In genomic region chr17:30378797-30379302, GRCh38 we compare ENCODE assay signal across 8 cellular contexts. TPM values are rescaled to one million over a fixed set of nuclear protein-coding genes. Genes with fewer than 3 reads are reported as not detected.
DNase-seq lines count a peak whose midpoint lies in the region; ATAC-seq and TF ChIP-seq lines count a peak whose summit lies in the region.

Gene CPD (plus strand): TSS chr17:30378927. CDS start chr17:30378981, 54 bp downstream.

- no peak for TF ChIP-seq CTCF in WERI-Rb-1 (IDR thresholded peaks at IDR 0.05; ENCODE audit: low read depth, low read length)
- peak in 1 of 3 donors; percentile 7 for TF ChIP-seq CTCF in breast epithelium (IDR thresholded peaks at IDR 0.05)

- H3K4me3 ChIP-seq in ACC112 (ENCODE audit: low read depth, low read length), result peak within 1 kb of the TSS; percentile 90
- peak within 1 kb of the TSS; percentile 67 for H3K4me3 ChIP-seq in WERI-Rb-1 (ENCODE audit: low read depth, low read length)
- peak within 1 kb of the TSS; percentile 89 to 94 (median 90) for H3K4me3 ChIP-seq in breast epithelium
- H3K4me3 ChIP-seq in iPS-20b (ENCODE audit: low read length), result peak within 1 kb of the TSS; percentile 93
- peak within 1 kb of the TSS; percentile 82 to 98 (median 91) for H3K4me3 ChIP-seq in skin epidermis

- H3K27ac ChIP-seq in ACC112 (ENCODE audit: low read depth, low read length) (peak within 1 kb of the TSS; percentile 37), WERI-Rb-1 (peak within 1 kb of the TSS; percentile 87), breast epithelium (peak within 1 kb of the TSS; percentile 87 to 92), iPS-20b (ENCODE audit: low read length) (no peak within 1 kb of the TSS), skin epidermis (peak within 1 kb of the TSS; percentile 51 to 90 (median 84))

- H3K9ac ChIP-seq in iPS-20b (ENCODE audit: low read depth, low read length), result peak within 1 kb of the TSS; percentile 77; the same call in 1 of the 2 replicates

- H3K4me1 ChIP-seq in ACC112 (ENCODE audit: control insufficient read depth, insufficient read depth, low read length, unreplicated experiment) (peaks cover 51% of the 10 kb centered on the region), breast epithelium (peaks cover 0 to 6% of the 10 kb centered on the region in 2 donors), iPS-20b (ENCODE audit: insufficient read depth, low read length) (peaks cover 39% of the 10 kb centered on the region)

- peak; percentile 74 for TF ChIP-seq POLR2A in breast epithelium (IDR thresholded peaks at IDR 0.05)

- peak; percentile 94 for DNase-seq in NCI-H2227 (lab: John Stamatoyannopoulos, UW; ENCODE audit: unreplicated experiment)
- peak; percentile 96 for DNase-seq in WERI-Rb-1
- DNase-seq in breast epithelium (ENCODE audit: low spot score in 2 of 2), result peak; percentile 96 to 98

- peak; percentile 89 for ATAC-seq in GM18868 (IDR thresholded peaks at IDR 0.05; ENCODE audit: unreplicated experiment)
- ATAC-seq in HG03135 (IDR thresholded peaks at IDR 0.05; ENCODE audit: unreplicated experiment), result peak; percentile 78

- H2AFZ ChIP-seq in ACC112 (ENCODE audit: low read length, unreplicated experiment), result peak within 1 kb of the TSS; percentile 97

- intact Hi-C loops in breast epithelium (cut with DNase I; ENCODE audit: low total_unique reads), result no loop called here

- no peaks in the 10 kb centered on the region for H3K9me3 ChIP-seq in WERI-Rb-1 (ENCODE audit: severe bottlenecking)
- H3K9me3 ChIP-seq in breast epithelium, result no peaks in the 10 kb centered on the region
- H3K9me3 ChIP-seq in iPS-20b (ENCODE audit: insufficient read depth, low read depth, low read length), result no peaks in the 10 kb centered on the region

- H3K79me2 ChIP-seq in ACC112 (ENCODE audit: control insufficient read depth, insufficient read depth, low read length, unreplicated experiment), result peaks cover 35% of the 10 kb centered on the region

- H3K27me3 ChIP-seq in ACC112 (ENCODE audit: insufficient read depth, low read length) (no peaks in the 10 kb centered on the region), WERI-Rb-1 (ENCODE audit: insufficient read depth, low read depth, severe bottlenecking) (no peaks in the 10 kb centered on the region), breast epithelium (no peaks in the 10 kb centered on the region), iPS-20b (ENCODE audit: insufficient read depth, low read length) (peaks cover 52% of the 10 kb centered on the region)

- H3K36me3 ChIP-seq in ACC112 (ENCODE audit: insufficient read depth, low read length) (no peaks in the 10 kb centered on the region), WERI-Rb-1 (peaks cover 9% of the 10 kb centered on the region), breast epithelium (no peaks in the 10 kb centered on the region), iPS-20b (ENCODE audit: insufficient read depth, low read depth, low read length) (no peaks in the 10 kb centered on the region)

RNA-seq across cellular contexts. Expression of gene CPD, which starts in this region (rescaled TPM):
- total RNA-seq in breast epithelium, result 100 to 1,000 TPM in 1 of 3 donors, 10 to 100 TPM in 2; 74.1 to 110 (median 87.7) TPM
